ENCODE assay signal across 29 cellular contexts in genomic region chr1:95301091-95301490, GRCh38.
"Had no signal": no experiment of that assay in that cellular context is flagged by ENCODE, and none has a peak within 500 bp of the region (broad histone marks: within the 10 kb centered on the region; RNA-seq: fewer than 3 reads in every experiment).

No MANE protein-coding gene starts in this region.

- H3K4me3 ChIP-seq: stomach, suprapubic skin, testis, thoracic aorta, thyroid gland, tibial artery, tibial nerve, transverse colon, upper lobe of left lung, upper lobe of right lung, uterus, vagina had no signal

- FAIRE-seq: urothelium cell line had no signal

- H3K27ac Mint-ChIP-seq: stimulated activated effector memory CD8-positive, alpha-beta T cell treated with anti-CD3 and anti-CD28 coated beads, Interleukin-12 subunit alpha, Interleukin-12 subunit beta, amount 100 ng/mL, for 72 hours; stimulated activated memory B cell treated with anti-CD40 and anti-IgM and Interleukin-4, amounts not matched to agents 10 μg/mL and 1 μg/mL and 100 μg/mL, for 72 hours; stimulated activated naive B cell treated with anti-CD40 and anti-IgM and Interleukin-4, amounts not matched to agents 10 μg/mL and 1 μg/mL and 100 μg/mL, for 72 hours; stimulated activated naive CD8-positive, alpha-beta T cell treated with anti-CD3 and anti-CD28 coated beads, Interleukin-15, amount 100 ng/mL, for 72 hours; stimulated activated naive CD8-positive, alpha-beta T cell treated with anti-CD3 and anti-CD28 coated beads, Interleukin-15, Interleukin-2, amounts not matched to agents 100 ng/mL and 50 ng/mL, for 24 hours; type B pancreatic cell had no signal

- H3K9me3 ChIP-seq: stomach, suprapubic skin, testis, thoracic aorta, thyroid gland, tibial artery, tibial nerve, transverse colon, upper lobe of left lung, upper lobe of right lung, uterus, vagina had no signal

- H3K27ac ChIP-seq: stomach, suprapubic skin, testis, thoracic aorta, thyroid gland, tibial artery, tibial nerve, transverse colon, upper lobe of left lung, upper lobe of right lung, uterus, vagina had no signal

- H3K9me3 Mint-ChIP-seq: type B pancreatic cell had no signal

- H3K4me1 Mint-ChIP-seq: stimulated activated effector memory CD8-positive, alpha-beta T cell treated with anti-CD3 and anti-CD28 coated beads, Interleukin-12 subunit alpha, Interleukin-12 subunit beta, amount 100 ng/mL, for 72 hours; stimulated activated memory B cell treated with anti-CD40 and anti-IgM and Interleukin-4, amounts not matched to agents 10 μg/mL and 1 μg/mL and 100 μg/mL, for 72 hours; stimulated activated naive B cell treated with anti-CD40 and anti-IgM and Interleukin-4, amounts not matched to agents 10 μg/mL and 1 μg/mL and 100 μg/mL, for 72 hours; stimulated activated naive CD8-positive, alpha-beta T cell treated with anti-CD3 and anti-CD28 coated beads, Interleukin-15, amount 100 ng/mL, for 72 hours had no signal

- H3K4me1 ChIP-seq: stomach, suprapubic skin, testis, thyroid gland, tibial artery, tibial nerve, transverse colon, upper lobe of left lung, upper lobe of right lung, uterus, vagina had no signal

- ATAC-seq: stimulated activated effector memory CD8-positive, alpha-beta T cell treated with anti-CD3 and anti-CD28 coated beads, Interleukin-12 subunit alpha, Interleukin-12 subunit beta, amount 100 ng/mL, for 72 hours; stimulated activated memory B cell treated with anti-CD40 and anti-IgM and Interleukin-4, amounts not matched to agents 10 μg/mL and 1 μg/mL and 100 μg/mL, for 72 hours; stimulated activated naive B cell treated with anti-CD40 and anti-IgM and Interleukin-4, amounts not matched to agents 10 μg/mL and 1 μg/mL and 100 μg/mL, for 72 hours; stimulated activated naive CD8-positive, alpha-beta T cell treated with anti-CD3 and anti-CD28 coated beads, Interleukin-15, amount 100 ng/mL, for 72 hours; stimulated activated naive CD8-positive, alpha-beta T cell treated with anti-CD3 and anti-CD28 coated beads, Interleukin-15, Interleukin-2, amounts not matched to agents 100 U/mL and 50 U/mL, for 24 hours; upper lobe of right lung had no signal

- H3K36me3 Mint-ChIP-seq: stimulated activated effector memory CD8-positive, alpha-beta T cell treated with anti-CD3 and anti-CD28 coated beads, Interleukin-12 subunit alpha, Interleukin-12 subunit beta, amount 100 ng/mL, for 72 hours; stimulated activated memory B cell treated with anti-CD40 and anti-IgM and Interleukin-4, amounts not matched to agents 10 μg/mL and 1 μg/mL and 100 μg/mL, for 72 hours; stimulated activated naive B cell treated with anti-CD40 and anti-IgM and Interleukin-4, amounts not matched to agents 10 μg/mL and 1 μg/mL and 100 μg/mL, for 72 hours; type B pancreatic cell had no signal

- H3K4me3 Mint-ChIP-seq: stimulated activated effector memory CD8-positive, alpha-beta T cell treated with anti-CD3 and anti-CD28 coated beads, Interleukin-12 subunit alpha, Interleukin-12 subunit beta, amount 100 ng/mL, for 72 hours; stimulated activated memory B cell treated with anti-CD40 and anti-IgM and Interleukin-4, amounts not matched to agents 10 μg/mL and 1 μg/mL and 100 μg/mL, for 72 hours; stimulated activated naive B cell treated with anti-CD40 and anti-IgM and Interleukin-4, amounts not matched to agents 10 μg/mL and 1 μg/mL and 100 μg/mL, for 72 hours; stimulated activated naive CD8-positive, alpha-beta T cell treated with anti-CD3 and anti-CD28 coated beads, Interleukin-15, amount 100 ng/mL, for 72 hours; stimulated activated naive CD8-positive, alpha-beta T cell treated with anti-CD3 and anti-CD28 coated beads, Interleukin-15, Interleukin-2, amounts not matched to agents 100 ng/mL and 50 ng/mL, for 24 hours; type B pancreatic cell had no signal

- DNase-seq: stimulated activated CD4-positive, alpha-beta T cell treated with anti-CD3 and anti-CD28 coated beads, Interleukin-2, amount 100 ng/mL, for 48 hours; stimulated activated CD4-positive, alpha-beta T cell treated with anti-CD3 and anti-CD28 coated beads, Interleukin-4, amount 100 ng/mL, for 1 hour; stimulated activated CD4-positive, alpha-beta T cell treated with anti-CD3 and anti-CD28 coated beads, Interleukin-4, amount 100 ng/mL, for 24 hours; stimulated activated CD4-positive, alpha-beta T cell treated with anti-CD3 and anti-CD28 coated beads, Interleukin-4, amount 100 ng/mL, for 4 hours; stimulated activated CD8-positive, alpha-beta memory T cell treated with anti-CD3 and anti-CD28 coated beads, Interleukin-4, amount 100 ng/mL, for 48 hours; stimulated activated naive B cell treated with anti-CD40 and anti-IgM and Interleukin-4, amounts not matched to agents 10 μg/mL and 1 μg/mL and 100 μg/mL, for 72 hours; stimulated activated naive CD4-positive, alpha-beta T cell; stimulated activated naive CD4-positive, alpha-beta T cell treated with Interleukin-2 at 50 U/mL for 16 hours; stimulated activated naive CD8-positive, alpha-beta T cell treated with anti-CD3 and anti-CD28 coated beads, Interleukin-15, amount 100 ng/mL, for 72 hours; stimulated activated naive CD8-positive, alpha-beta T cell treated with anti-CD3 and anti-CD28 coated beads, Interleukin-15, Interleukin-2, amounts not matched to agents 100 U/mL and 50 U/mL, for 24 hours; stomach; substantia nigra; testis; thyroid gland; tibial artery; transverse colon; trophoblast cell; upper lobe of left lung; upper lobe of right lung; uterus had no signal

- H3K27me3 Mint-ChIP-seq: stimulated activated naive CD8-positive, alpha-beta T cell treated with anti-CD3 and anti-CD28 coated beads, Interleukin-15, amount 100 ng/mL, for 72 hours; stimulated activated naive CD8-positive, alpha-beta T cell treated with anti-CD3 and anti-CD28 coated beads, Interleukin-15, Interleukin-2, amounts not matched to agents 100 ng/mL and 50 ng/mL, for 24 hours; type B pancreatic cell had no signal

- H3K36me3 ChIP-seq: stomach, suprapubic skin, thoracic aorta, thyroid gland, tibial artery, tibial nerve, transverse colon, upper lobe of left lung, upper lobe of right lung, uterus, vagina had no signal

- H3K27me3 ChIP-seq: stomach, suprapubic skin, testis, thyroid gland, tibial artery, tibial nerve, transverse colon, upper lobe of left lung, upper lobe of right lung, uterus, vagina had no signal
